Comparison of ENCODE assay signal across 8 cellular contexts in genomic region chr15:89874926-89875564, GRCh38. TPM values are rescaled to one million over a fixed set of nuclear protein-coding genes. Genes with fewer than 3 reads are reported as not detected.
DNase-seq lines count a peak whose midpoint lies in the region; ATAC-seq and TF ChIP-seq lines count a peak whose summit lies in the region.

No MANE protein-coding gene starts in this region.

- H3F3A ChIP-seq in MM.1S (ENCODE audit: insufficient read depth, low read length): peaks cover 6% of the 10 kb centered on the region; the same call in 1 of the 2 replicates

- H3K36me3 ChIP-seq in MM.1S (replicated peaks; ENCODE audit: insufficient read depth, low read length) (0 out of 2 replicates have a peak, but pooled peaks cover 4% of the 10 kb centered on the region), SK-N-MC (ENCODE audit: insufficient read depth, low read length) (peaks cover 25% of the 10 kb centered on the region), trophoblast cell (ENCODE audit: control insufficient read depth in 1 of 2, insufficient read depth in 2 of 2, low read length in 2 of 2) (peaks cover 12 to 16% of the 10 kb centered on the region in 2 experiments), upper lobe of left lung (peaks cover 8 to 63% (median 23%) of the 10 kb centered on the region in 4 donors)

- no peaks in the 10 kb centered on the region for H3K79me1 ChIP-seq in trophoblast cell (ENCODE audit: low read length)

- H3K4me3 ChIP-seq in MM.1S (ENCODE audit: low read length) (no peak overlapping the region), SK-N-MC (no peak overlapping the region), trophoblast cell (ENCODE audit: low read depth, low read length) (no peak overlapping the region), upper lobe of left lung (no peak overlapping the region)

- H3K4me2 ChIP-seq in MM.1S (ENCODE audit: low read depth, low read length) (no peak overlapping the region), trophoblast cell (ENCODE audit: low read length) (no peak overlapping the region)

- H3K27ac ChIP-seq in MM.1S (ENCODE audit: low read length): no peak overlapping the region
- peak overlapping the region; percentile 67; the same call in 1 of the 2 replicates for H3K27ac ChIP-seq in SK-N-MC
- H3K27ac ChIP-seq in trophoblast cell (ENCODE audit: low read depth, low read length): no peak overlapping the region
- peak overlapping the region in 1 of 4 donors; percentile 70 for H3K27ac ChIP-seq in upper lobe of left lung

- no peak overlapping the region for H2BK5ac ChIP-seq in trophoblast cell (ENCODE audit: low read depth, low read length, poor library complexity)

- H3K9me3 ChIP-seq in MM.1S (replicated peaks; ENCODE audit: insufficient read depth, low read length) (no peaks in the 10 kb centered on the region), SK-N-MC (ENCODE audit: low read depth, low read length) (no peaks in the 10 kb centered on the region), trophoblast cell (ENCODE audit: insufficient read depth, low read depth, low read length) (no peaks in the 10 kb centered on the region), upper lobe of left lung (no peaks in the 10 kb centered on the region)

- no peak overlapping the region for H3K18ac ChIP-seq in trophoblast cell (ENCODE audit: low read length)

- TF ChIP-seq POLR2A in upper lobe of left lung (IDR thresholded peaks at IDR 0.05): no peak

- H3K79me2 ChIP-seq in MM.1S (ENCODE audit: low read length) (no peaks in the 10 kb centered on the region), trophoblast cell (ENCODE audit: control insufficient read depth, insufficient read depth, low read length, poor library complexity) (no peaks in the 10 kb centered on the region)

- peak; percentile 80 for DNase-seq in DMS 273 (lab: John Stamatoyannopoulos, UW; ENCODE audit: unreplicated experiment)
- DNase-seq in MM.1S: peak; percentile 88
- peak; percentile 39 for DNase-seq in SK-N-MC (ENCODE audit: low read depth, low spot score)
- peak; percentile 74 for DNase-seq in activated gamma-delta T cell treated with anti-CD3 and anti-CD28 coated beads, Interleukin-2, amount 50 U/mL, for 16 hours (ENCODE audit: low read depth)
- DNase-seq in germinal center (ENCODE audit: low spot score): peak; percentile 79
- DNase-seq in trophoblast cell: peak; percentile 75 to 86
- peak; percentile 88 to 90 for DNase-seq in upper lobe of left lung

- no peak for TF ChIP-seq EP300 in upper lobe of left lung (IDR thresholded peaks at IDR 0.05)

- no peak overlapping the region for H2AFZ ChIP-seq in MM.1S (ENCODE audit: low read length)
- H2AFZ ChIP-seq in trophoblast cell (ENCODE audit: insufficient read depth, low read length, poor library complexity): no peak overlapping the region

- H3K23ac ChIP-seq in trophoblast cell (ENCODE audit: low read length): no peak overlapping the region

- H3K9ac ChIP-seq in MM.1S (ENCODE audit: low read length): no peak overlapping the region
- peak overlapping the region; percentile 63 for H3K9ac ChIP-seq in SK-N-MC (ENCODE audit: insufficient read length)
- no peak overlapping the region for H3K9ac ChIP-seq in trophoblast cell (ENCODE audit: low read length)

- H4K91ac ChIP-seq in trophoblast cell (ENCODE audit: low read depth, low read length): no peak overlapping the region

- no peak overlapping the region for H3K14ac ChIP-seq in trophoblast cell (ENCODE audit: low read length)

- H2AK5ac ChIP-seq in trophoblast cell (ENCODE audit: low read length): no peak overlapping the region

- TF ChIP-seq CTCF in MM.1S (IDR thresholded peaks at IDR 0.05; ENCODE audit: low read length) (peak; percentile 97), upper lobe of left lung (IDR thresholded peaks at IDR 0.05) (peak; percentile 68 to 91 (median 86))

- H3K9me2 ChIP-seq in MM.1S (replicated peaks; ENCODE audit: insufficient read depth, low read length): no peaks in the 10 kb centered on the region

- no peak overlapping the region for H4K8ac ChIP-seq in trophoblast cell (ENCODE audit: low read depth, low read length)

- no peaks in the 10 kb centered on the region for H3K27me3 ChIP-seq in MM.1S (replicated peaks; ENCODE audit: insufficient read depth, low read length)
- no peaks in the 10 kb centered on the region for H3K27me3 ChIP-seq in trophoblast cell (ENCODE audit: insufficient read depth, low read length)
- no peaks in the 10 kb centered on the region for H3K27me3 ChIP-seq in upper lobe of left lung

- H3K4me1 ChIP-seq in MM.1S (ENCODE audit: low read length) (peaks cover 5% of the 10 kb centered on the region; the same call in 1 of the 2 replicates), trophoblast cell (ENCODE audit: control insufficient read depth in 1 of 2, insufficient read depth in 2 of 2, low read length in 2 of 2) (no peaks in the 10 kb centered on the region), upper lobe of left lung (peaks cover 0 to 7% (median 3%) of the 10 kb centered on the region in 4 donors)

- no peak overlapping the region for H2BK12ac ChIP-seq in trophoblast cell (ENCODE audit: low read length)

- H2BK120ac ChIP-seq in trophoblast cell (ENCODE audit: insufficient read depth, low read length, poor library complexity): no peak overlapping the region

- WGBS in trophoblast cell (ENCODE audit: extremely low coverage, insufficient coverage, insufficient read length): no CpG with 5 or more reads among the region's 10 CpGs
- 27 to 30% methylated on average over 10 of the region's 10 CpGs for WGBS in upper lobe of left lung, 2 donors

- no peak overlapping the region for H4K12ac ChIP-seq in trophoblast cell (ENCODE audit: low read depth, low read length)

- H3K4ac ChIP-seq in trophoblast cell (ENCODE audit: low read depth, low read length): no peak overlapping the region

- peak; percentile 88 for ATAC-seq in GM21619 (IDR thresholded peaks at IDR 0.05; ENCODE audit: unreplicated experiment)
- peak; percentile 86 to 96 for ATAC-seq in upper lobe of left lung (ENCODE audit: low FRiP score in 2 of 2)

- no peaks in the 10 kb centered on the region for H4K20me1 ChIP-seq in MM.1S (ENCODE audit: insufficient read depth, low read length)

RNA-seq across cellular contexts. Expression of gene AP3S2, which starts 18.7 kb away (rescaled TPM):
- 17.1 and 17.5 TPM in 2 replicates for polyA plus RNA-seq in trophoblast cell (2013)
- 10 to 100 TPM; 19.6 to 46.1 (median 28.9) TPM for total RNA-seq in upper lobe of left lung

RNA-seq across cellular contexts. Expression of gene ARPIN, which starts 37.7 kb away (rescaled TPM):
- 5.4 and 5.5 TPM in 2 replicates for polyA plus RNA-seq in trophoblast cell (2013)
- total RNA-seq in upper lobe of left lung: 10 to 100 TPM; 24.9 to 56.6 (median 35.1) TPM

Comparison
In these comparisons a context has a peak if more than half of its experiments do, and no peak if none do; other contexts are left out.
1. DNase-seq: peak in every context shown above with its lines; median percentile 89 in upper lobe of left lung; 88 in MM.1S; 80 in trophoblast cell; 80 in DMS 273; 79 in germinal center; 74 in activated gamma-delta T cell treated with anti-CD3 and anti-CD28 coated beads, Interleukin-2, amount 50 U/mL, for 16 hours; 39 in SK-N-MC.